15 cellular contexts compared by ENCODE assay signal in genomic region chr10:17113889-17114288, GRCh38. TPM values are rescaled to one million over a fixed set of nuclear protein-coding genes. Genes with fewer than 3 reads are reported as not detected.
A peak's percentile ranks its signal among the peaks of the same experiment; 100 is the strongest.
DNase-seq lines count a peak whose midpoint lies in the region; ATAC-seq, FAIRE-seq and TF ChIP-seq lines count a peak whose summit lies in the region.
"Had no signal": no experiment of that assay in that cellular context is flagged by ENCODE, and none has a peak within 500 bp of the region (broad histone marks: within the 10 kb centered on the region; RNA-seq: fewer than 3 reads in every experiment).

No MANE protein-coding gene starts in this region.

- H3K27ac ChIP-seq in keratinocyte (ENCODE audit: control insufficient read depth, insufficient read depth, low read length) (no peak overlapping the region), suprapubic skin (no peak overlapping the region)
- H3K27ac ChIP-seq: heart left ventricle had no signal

- no peak overlapping the region for H3K27ac Mint-ChIP-seq in activated CD8-positive, alpha-beta T cell treated with anti-CD3 and anti-CD28 coated beads for 36 hours
- no peak overlapping the region for H3K27ac Mint-ChIP-seq in activated CD8-positive, alpha-beta T cell treated with anti-CD3 and anti-CD28 coated beads, Interleukin-2, amount 10 ng/mL, durations not matched to agents 7 days and 5 days
- H3K27ac Mint-ChIP-seq: dendritic cell treated with granulocyte-macrophage colony-stimulating factor and Interleukin-4, amounts not matched to agents 40 ng/mL and 50 ng/mL, for 4 days; type B pancreatic cell had no signal

- H3K4me1 Mint-ChIP-seq in activated CD8-positive, alpha-beta T cell treated with anti-CD3 and anti-CD28 coated beads for 36 hours (ENCODE audit: low read depth): peaks cover 10% of the 10 kb centered on the region
- H3K4me1 Mint-ChIP-seq in activated CD8-positive, alpha-beta T cell treated with anti-CD3 and anti-CD28 coated beads, Interleukin-2, amount 10 ng/mL, durations not matched to agents 7 days and 5 days (ENCODE audit: low read depth): peaks cover 19% of the 10 kb centered on the region

- no peaks in the 10 kb centered on the region for H3K36me3 Mint-ChIP-seq in activated CD8-positive, alpha-beta T cell treated with anti-CD3 and anti-CD28 coated beads for 36 hours (ENCODE audit: low read depth)
- H3K36me3 Mint-ChIP-seq in activated CD8-positive, alpha-beta T cell treated with anti-CD3 and anti-CD28 coated beads, Interleukin-2, amount 10 ng/mL, durations not matched to agents 7 days and 5 days (ENCODE audit: low read depth): peaks cover 2% of the 10 kb centered on the region
- H3K36me3 Mint-ChIP-seq: type B pancreatic cell had no signal

- H3K79me2 ChIP-seq in keratinocyte (ENCODE audit: control insufficient read depth, insufficient read depth, low read length): no peaks in the 10 kb centered on the region

- H3K9me3 Mint-ChIP-seq in activated CD8-positive, alpha-beta T cell treated with anti-CD3 and anti-CD28 coated beads for 36 hours: no peaks in the 10 kb centered on the region
- no peaks in the 10 kb centered on the region for H3K9me3 Mint-ChIP-seq in activated CD8-positive, alpha-beta T cell treated with anti-CD3 and anti-CD28 coated beads, Interleukin-2, amount 10 ng/mL, durations not matched to agents 7 days and 5 days (ENCODE audit: insufficient read depth)
- H3K9me3 Mint-ChIP-seq: dendritic cell treated with granulocyte-macrophage colony-stimulating factor and Interleukin-4, amounts not matched to agents 40 ng/mL and 50 ng/mL, for 4 days had no signal

- 41% methylated on average over 7 of the region's 7 CpGs for WGBS in suprapubic skin

- CTCF ChIA-PET in activated CD8-positive, alpha-beta T cell treated with anti-CD3 and anti-CD28 coated beads for 36 hours (lab: Charles Lee): no interaction called here
- CTCF ChIA-PET in activated CD8-positive, alpha-beta T cell treated with anti-CD3 and anti-CD28 coated beads, Interleukin-2, amount 10 ng/mL, durations not matched to agents 7 days and 5 days (lab: Charles Lee): no interaction called here

- no peak for TF ChIP-seq POLR2A in suprapubic skin (IDR thresholded peaks at IDR 0.05)

- no peak for TF ChIP-seq EP300 in suprapubic skin (IDR thresholded peaks at IDR 0.05)

- no peak overlapping the region for H3K9ac ChIP-seq in keratinocyte (ENCODE audit: control insufficient read depth, extremely low read depth, insufficient read depth, low read length)

- intact Hi-C loops in activated CD8-positive, alpha-beta T cell treated with anti-CD3 and anti-CD28 coated beads for 36 hours (cut with micrococcal nuclease): no loop called here

- no peak overlapping the region for H3K4me3 Mint-ChIP-seq in activated CD8-positive, alpha-beta T cell treated with anti-CD3 and anti-CD28 coated beads for 36 hours
- no peak overlapping the region for H3K4me3 Mint-ChIP-seq in activated CD8-positive, alpha-beta T cell treated with anti-CD3 and anti-CD28 coated beads, Interleukin-2, amount 10 ng/mL, durations not matched to agents 7 days and 5 days
- H3K4me3 Mint-ChIP-seq: dendritic cell treated with granulocyte-macrophage colony-stimulating factor and Interleukin-4, amounts not matched to agents 40 ng/mL and 50 ng/mL, for 4 days; type B pancreatic cell had no signal

- no peaks in the 10 kb centered on the region for H4K20me1 ChIP-seq in keratinocyte (ENCODE audit: control insufficient read depth, extremely low read depth, insufficient read depth, low read length)

- H3K27me3 Mint-ChIP-seq in activated CD8-positive, alpha-beta T cell treated with anti-CD3 and anti-CD28 coated beads for 36 hours: no peaks in the 10 kb centered on the region
- no peaks in the 10 kb centered on the region for H3K27me3 Mint-ChIP-seq in activated CD8-positive, alpha-beta T cell treated with anti-CD3 and anti-CD28 coated beads, Interleukin-2, amount 10 ng/mL, durations not matched to agents 7 days and 5 days (ENCODE audit: low read depth)
- H3K27me3 Mint-ChIP-seq: dendritic cell treated with granulocyte-macrophage colony-stimulating factor and Interleukin-4, amounts not matched to agents 40 ng/mL and 50 ng/mL, for 4 days; type B pancreatic cell had no signal

- H3K4me3 ChIP-seq in keratinocyte (ENCODE audit: control insufficient read depth in 2 of 3, extremely low read depth in 1 of 3, insufficient read depth in 2 of 3, low read depth in 1 of 3, low read length in 3 of 3) (no peak overlapping the region), suprapubic skin (no peak overlapping the region)
- H3K4me3 ChIP-seq: heart left ventricle had no signal

- H3K9me1 ChIP-seq in keratinocyte (ENCODE audit: control insufficient read depth, extremely low read depth, insufficient read depth, low read length): no peaks in the 10 kb centered on the region

- H3K9me3 ChIP-seq in keratinocyte (ENCODE audit: control insufficient read depth, low read depth, low read length) (no peaks in the 10 kb centered on the region), suprapubic skin (no peaks in the 10 kb centered on the region)
- H3K9me3 ChIP-seq: heart left ventricle had no signal

- H3K36me3 ChIP-seq in keratinocyte (ENCODE audit: control insufficient read depth in 2 of 2, extremely low read depth in 1 of 2, insufficient read depth in 2 of 2, low read length in 2 of 2) (no peaks in the 10 kb centered on the region), suprapubic skin (no peaks in the 10 kb centered on the region)
- H3K36me3 ChIP-seq: heart left ventricle had no signal

- H3K4me2 ChIP-seq in keratinocyte (ENCODE audit: control insufficient read depth, extremely low read depth, insufficient read depth, low read depth, low read length): no peak overlapping the region

- peak; percentile 13 for FAIRE-seq in keratinocyte (lab: Jason Lieb, UNC)

- dilution Hi-C loops in keratinocyte (cut with MboI; ENCODE audit: extremely low pct_ligation_motif_present, low sequenced_read_pairs): no loop called here

- no peak for TF ChIP-seq CTCF in activated CD8-positive, alpha-beta T cell treated with anti-CD3 and anti-CD28 coated beads for 36 hours (IDR thresholded peaks at IDR 0.05)
- no peak for TF ChIP-seq CTCF in keratinocyte (optimal IDR thresholded peaks at IDR 0.05 in 1 of 3, IDR thresholded peaks at IDR 0.05 in 1 of 3, conservative IDR thresholded peaks at IDR 0.05 in 1 of 3; ENCODE audit: extremely low read depth in 1 of 3, insufficient read depth in 2 of 3, low read length in 3 of 3)
- TF ChIP-seq CTCF in suprapubic skin (IDR thresholded peaks at IDR 0.05): no peak

- no peak for ATAC-seq in activated CD8-positive, alpha-beta T cell treated with anti-CD3 and anti-CD28 coated beads for 36 hours
- ATAC-seq in activated CD8-positive, alpha-beta T cell treated with anti-CD3 and anti-CD28 coated beads, Interleukin-2, amount 10 ng/mL, durations not matched to agents 7 days and 5 days: no peak
- no peak for ATAC-seq in HG03442 (IDR thresholded peaks at IDR 0.05; ENCODE audit: unreplicated experiment)
- ATAC-seq in GM21717 (IDR thresholded peaks at IDR 0.05; ENCODE audit: unreplicated experiment): no peak
- ATAC-seq in HG02610 (IDR thresholded peaks at IDR 0.05; ENCODE audit: unreplicated experiment): no peak
- ATAC-seq: heart left ventricle had no signal

- DNase-seq in activated CD8-positive, alpha-beta T cell treated with anti-CD3 and anti-CD28 coated beads for 36 hours: peak; percentile 9
- no peak for DNase-seq in activated CD8-positive, alpha-beta T cell treated with anti-CD3 and anti-CD28 coated beads, Interleukin-2, amount 10 ng/mL, durations not matched to agents 7 days and 5 days
- peak; percentile 21 for DNase-seq in astrocyte of the hippocampus (ENCODE audit: low read depth, low spot score)
- peak; percentile 4 for DNase-seq in keratinocyte (ENCODE audit: low read depth, low spot score)
- peak; percentile 74 to 80 for DNase-seq in suprapubic skin (ENCODE audit: low spot score in 2 of 2)
- DNase-seq: activated naive CD4-positive, alpha-beta T cell; NCI-H1092; NCI-H526 treated with DMSO at 0.1 percent for 48 hours; SW 1271 had no signal

- peaks cover 5% of the 10 kb centered on the region for H3K4me1 ChIP-seq in keratinocyte (ENCODE audit: control insufficient read depth, extremely low read depth, insufficient read depth, low read length)
- peaks cover 4% of the 10 kb centered on the region for H3K4me1 ChIP-seq in suprapubic skin

- H3K27me3 ChIP-seq in keratinocyte (ENCODE audit: control insufficient read depth, extremely low read depth, insufficient read depth, low read length) (no peaks in the 10 kb centered on the region), suprapubic skin (no peaks in the 10 kb centered on the region)
- H3K27me3 ChIP-seq: heart left ventricle had no signal

- POLR2A ChIA-PET in activated CD8-positive, alpha-beta T cell treated with anti-CD3 and anti-CD28 coated beads for 36 hours (lab: Charles Lee): interaction anchor here (0.7 kb wide), 1 partner anchor 51 kb away, joined by 3 read pairs; no protein-coding TSS in a partner anchor
- POLR2A ChIA-PET in activated CD8-positive, alpha-beta T cell treated with anti-CD3 and anti-CD28 coated beads, Interleukin-2, amount 10 ng/mL, durations not matched to agents 7 days and 5 days (lab: Charles Lee): no interaction called here

- H2AFZ ChIP-seq in keratinocyte (ENCODE audit: control insufficient read depth, low read length): no peak overlapping the region

RNA-seq across cellular contexts. Expression of gene CUBN, which starts 15.7 kb away (rescaled TPM):
- total RNA-seq in activated CD8-positive, alpha-beta T cell treated with anti-CD3 and anti-CD28 coated beads for 36 hours: under 1 TPM; 0.38 to 0.65 TPM
- 1 to 10 TPM in 1 of 2 experiments, under 1 TPM in 1; 0.68 to 1.2 TPM for total RNA-seq in activated CD8-positive, alpha-beta T cell treated with anti-CD3 and anti-CD28 coated beads, Interleukin-2, amount 10 ng/mL, durations not matched to agents 7 days and 5 days
- polyA plus RNA-seq in keratinocyte: 0.06 to 0.35 TPM (median 0.07 TPM) in 3 replicates
- polyA plus RNA-seq in keratinocyte (2011; ENCODE audit: low read depth): 0.02 TPM
- 0.17 and 0.19 TPM in 2 replicates for polyA plus RNA-seq in keratinocyte (2011; cell fraction: cytosol; rRNA removed)
- polyA plus RNA-seq in keratinocyte (2011; cell fraction: nucleus; rRNA removed): 0.82 and 1.4 TPM in 2 replicates
- polyA plus RNA-seq in keratinocyte (2012; ENCODE audit: low replicate concordance): 0.08 and 0.18 TPM in 2 replicates
- 0.03 to 1.8 TPM (median 0.26 TPM) in 3 replicates for polyA minus RNA-seq in keratinocyte
- polyA minus RNA-seq in keratinocyte (2011; cell fraction: cytosol; rRNA and poly(A)+ RNA removed): not detected
- 1.2 and 1.9 TPM in 2 replicates for polyA minus RNA-seq in keratinocyte (2011; cell fraction: nucleus; rRNA and poly(A)+ RNA removed)
- total RNA-seq in suprapubic skin: 1 to 10 TPM; 1.1 to 8.4 (median 1.2) TPM
